In the genomic region with DNA sequence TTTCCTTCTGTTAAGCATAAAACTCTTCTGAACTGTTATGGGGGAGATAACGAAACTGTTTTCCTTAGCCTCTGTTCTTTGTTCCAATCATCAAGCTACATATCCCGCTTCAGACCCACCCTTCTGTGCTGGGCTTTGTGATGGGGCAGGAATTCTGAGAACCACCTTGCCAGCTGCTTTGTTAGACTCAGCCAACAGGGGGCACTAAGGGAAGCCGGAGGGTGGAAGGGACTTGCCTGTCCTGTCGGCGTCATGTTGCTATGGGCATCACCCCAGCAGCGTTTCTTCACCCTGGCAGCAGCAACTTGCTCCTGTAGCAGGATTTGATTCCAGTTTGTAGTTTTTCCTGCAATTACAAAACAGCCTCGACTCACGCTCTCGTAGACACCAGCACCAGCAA, we compare ENCODE assay signal across 10 cellular contexts.
A peak's percentile ranks its signal among the peaks of the same experiment; 100 is the strongest.
DNase-seq lines count a peak whose midpoint lies in the region; ATAC-seq, FAIRE-seq and TF ChIP-seq lines count a peak whose summit lies in the region.
"Had no signal": no experiment of that assay in that cellular context is flagged by ENCODE, and none has a peak within 500 bp of the region (broad histone marks: within the 10 kb centered on the region; RNA-seq: fewer than 3 reads in every experiment).

No MANE protein-coding gene starts in this region.

- H3K27ac ChIP-seq in A673 (ENCODE audit: low read depth, low read length, poor library complexity, severe bottlenecking) (no peak overlapping the region), SJSA1 (no peak overlapping the region)
- H3K27ac ChIP-seq: epithelial cell of prostate had no signal

- H3K9me3 ChIP-seq in A673 (ENCODE audit: low read depth, low read length, poor library complexity, severe bottlenecking) (no peaks in the 10 kb centered on the region), SJSA1 (replicated peaks) (no peaks in the 10 kb centered on the region)

- peak; percentile 47 for TF ChIP-seq CTCF in A673 (conservative IDR thresholded peaks at IDR 0.05; ENCODE audit: low read depth, low read length)
- peak; percentile 22 for TF ChIP-seq CTCF in foreskin fibroblast (IDR thresholded peaks at IDR 0.05; ENCODE audit: low read depth, low read length)

- no peaks in the 10 kb centered on the region for H3K27me3 ChIP-seq in A673 (replicated peaks; ENCODE audit: insufficient read depth, low read depth, low read length, poor library complexity)
- H3K27me3 ChIP-seq in SJSA1 (replicated peaks), result no peaks in the 10 kb centered on the region

- no peaks in the 10 kb centered on the region for H3K36me3 ChIP-seq in A673 (ENCODE audit: insufficient read depth, low read length, poor library complexity, severe bottlenecking)
- H3K36me3 ChIP-seq in SJSA1, result no peaks in the 10 kb centered on the region

- TF ChIP-seq POLR2A in GM12892 (IDR thresholded peaks at IDR 0.05; ENCODE audit: low read depth, low read length), result no peak

- H3K4me3 ChIP-seq in A673 (ENCODE audit: low read depth, low read length, poor library complexity, severe bottlenecking) (no peak overlapping the region), SJSA1 (no peak overlapping the region), foreskin fibroblast (ENCODE audit: low read depth in 1 of 2, low read length in 2 of 2) (no peak overlapping the region)

- POLR2A ChIA-PET in A673 (lab: Charles Lee; ENCODE audit: low non-redundant PET), result no interaction called here

- FAIRE-seq in GM12892 (lab: Jason Lieb, UNC), result peak; percentile 24

- CTCF ChIA-PET in A673 (lab: Charles Lee), result no interaction called here

- H3K4me1 ChIP-seq in A673 (ENCODE audit: insufficient read depth, low read length, poor library complexity, severe bottlenecking) (no peaks in the 10 kb centered on the region), SJSA1 (replicated peaks) (no peaks in the 10 kb centered on the region)

- DNase-seq in A673 (ENCODE audit: low spot score) (peak; percentile 29), GM12892 (ENCODE audit: insufficient read length) (no peak), SJSA1 (ENCODE audit: low read depth in 1 of 2, low spot score in 2 of 2) (peak; percentile 1 to 37), foreskin fibroblast (no peak), cortex of kidney (lab: John Stamatoyannopoulos, UW) (no peak)
- DNase-seq in stimulated activated CD8-positive, alpha-beta memory T cell treated with anti-CD3 and anti-CD28 coated beads, Interleukin-4, amount 100 ng/mL, for 48 hours, result peak; percentile 58
- DNase-seq: stimulated activated naive B cell treated with anti-CD40 and anti-IgM and Interleukin-4, amounts not matched to agents 10 μg/mL and 1 μg/mL and 100 μg/mL, for 72 hours had no signal

- no TSS peak for BruUV-seq in A673 (replicated peaks; lab: Mats Ljungman, UMichigan)

- ATAC-seq in HG03159 (IDR thresholded peaks at IDR 0.05; ENCODE audit: unreplicated experiment) (peak; percentile 79), GM21515 (IDR thresholded peaks at IDR 0.05; ENCODE audit: unreplicated experiment) (no peak)

- intact Hi-C loops in A673 (cut with micrococcal nuclease; ENCODE audit: unreplicated experiment), result no loop called here

Comparison
In these comparisons a context has a peak if more than half of its experiments do, and no peak if none do; other contexts are left out.
1. DNase-seq: peak in A673 (single experiment), SJSA1 (2 of 2) and stimulated activated CD8-positive, alpha-beta memory T cell treated with anti-CD3 and anti-CD28 coated beads, Interleukin-4, amount 100 ng/mL, for 48 hours (single experiment); none in GM12892 (single experiment), foreskin fibroblast (0 of 2) and cortex of kidney (single experiment).